19 cellular contexts compared by ENCODE assay signal in the genomic region with DNA sequence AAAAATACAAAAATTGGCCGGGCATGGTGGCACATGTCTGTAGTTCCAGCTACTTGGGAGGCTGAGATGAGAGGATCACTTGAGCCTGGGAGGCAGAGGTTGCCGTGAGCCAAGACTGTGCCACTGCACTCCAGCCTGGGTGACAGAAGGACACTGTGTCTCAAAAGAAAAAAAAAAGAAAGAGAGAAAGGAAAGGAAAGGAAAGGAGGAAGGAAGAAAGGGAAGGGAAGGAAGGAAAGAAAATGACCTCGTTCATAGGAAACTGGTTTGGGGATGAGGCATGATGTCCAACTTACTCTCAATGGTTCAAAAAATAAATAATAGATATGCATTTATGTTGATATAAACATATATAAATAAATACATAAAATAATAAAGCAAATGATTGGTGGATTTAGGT.
"Had no signal": no experiment of that assay in that cellular context is flagged by ENCODE, and none has a peak within 500 bp of the region (broad histone marks: within the 10 kb centered on the region; RNA-seq: fewer than 3 reads in every experiment).

No MANE protein-coding gene starts in this region.

- H3K4me2 ChIP-seq: neural progenitor cell had no signal

- FAIRE-seq: colon, pancreas had no signal

- H3K4me3 ChIP-seq: heart left ventricle, lung, neural progenitor cell, pancreas, testis, transverse colon had no signal

- H3K27me3 ChIP-seq: foreskin keratinocyte, heart left ventricle, pancreas, testis, transverse colon had no signal

- H3K4me3 Mint-ChIP-seq: dendritic cell treated with granulocyte-macrophage colony-stimulating factor and Interleukin-4, amounts not matched to agents 40 ng/mL and 50 ng/mL, for 4 days; natural killer cell treated with Interleukin-12 subunit alpha and Interleukin-12 subunit beta and Interleukin-15 and Interleukin-18, amount 100 ng/mL, for 72 hours; neural progenitor cell; stimulated activated memory B cell treated with anti-CD40 and anti-IgM and Interleukin-4, amounts not matched to agents 10 μg/mL and 1 μg/mL and 100 μg/mL, for 72 hours; stimulated activated naive CD8-positive, alpha-beta T cell treated with anti-CD3 and anti-CD28 coated beads, Interleukin-15, Interleukin-2, amounts not matched to agents 100 ng/mL and 50 ng/mL, for 24 hours had no signal

- H3K36me3 ChIP-seq: heart left ventricle, neural progenitor cell, pancreas, transverse colon had no signal

- H3K9me3 ChIP-seq: heart left ventricle, pancreas, testis, transverse colon had no signal

- H3K9me3 Mint-ChIP-seq: dendritic cell treated with granulocyte-macrophage colony-stimulating factor and Interleukin-4, amounts not matched to agents 40 ng/mL and 50 ng/mL, for 4 days; natural killer cell treated with Interleukin-12 subunit alpha and Interleukin-12 subunit beta and Interleukin-15 and Interleukin-18, amount 100 ng/mL, for 72 hours; neural progenitor cell; stimulated activated memory B cell treated with anti-CD40 and anti-IgM and Interleukin-4, amounts not matched to agents 10 μg/mL and 1 μg/mL and 100 μg/mL, for 72 hours; stimulated activated naive CD8-positive, alpha-beta T cell treated with anti-CD3 and anti-CD28 coated beads, Interleukin-15, Interleukin-2, amounts not matched to agents 100 ng/mL and 50 ng/mL, for 24 hours had no signal

- H3K36me3 Mint-ChIP-seq: natural killer cell treated with Interleukin-12 subunit alpha and Interleukin-12 subunit beta and Interleukin-15 and Interleukin-18, amount 100 ng/mL, for 72 hours; neural progenitor cell; stimulated activated memory B cell treated with anti-CD40 and anti-IgM and Interleukin-4, amounts not matched to agents 10 μg/mL and 1 μg/mL and 100 μg/mL, for 72 hours had no signal

- H3K27ac ChIP-seq: foreskin keratinocyte, neural progenitor cell, pancreas, testis had no signal

- DNase-seq: foreskin keratinocyte; heart left ventricle; hippocampal formation; left colon; left ventricle myocardium superior; midbrain; nucleus accumbens; pancreas; stimulated activated CD4-positive, alpha-beta T cell treated with anti-CD3 and anti-CD28 coated beads, Interleukin-4, amount 100 ng/mL, for 24 hours; testis; transverse colon had no signal

- H3K4me1 ChIP-seq: pancreas, testis had no signal

- H3K27ac Mint-ChIP-seq: dendritic cell treated with granulocyte-macrophage colony-stimulating factor and Interleukin-4, amounts not matched to agents 40 ng/mL and 50 ng/mL, for 4 days; neural progenitor cell; progenitor cell of endocrine pancreas; stimulated activated memory B cell treated with anti-CD40 and anti-IgM and Interleukin-4, amounts not matched to agents 10 μg/mL and 1 μg/mL and 100 μg/mL, for 72 hours; stimulated activated naive CD8-positive, alpha-beta T cell treated with anti-CD3 and anti-CD28 coated beads, Interleukin-15, Interleukin-2, amounts not matched to agents 100 ng/mL and 50 ng/mL, for 24 hours had no signal
